ENCODE assay signal across 15 cellular contexts in the genomic region with DNA sequence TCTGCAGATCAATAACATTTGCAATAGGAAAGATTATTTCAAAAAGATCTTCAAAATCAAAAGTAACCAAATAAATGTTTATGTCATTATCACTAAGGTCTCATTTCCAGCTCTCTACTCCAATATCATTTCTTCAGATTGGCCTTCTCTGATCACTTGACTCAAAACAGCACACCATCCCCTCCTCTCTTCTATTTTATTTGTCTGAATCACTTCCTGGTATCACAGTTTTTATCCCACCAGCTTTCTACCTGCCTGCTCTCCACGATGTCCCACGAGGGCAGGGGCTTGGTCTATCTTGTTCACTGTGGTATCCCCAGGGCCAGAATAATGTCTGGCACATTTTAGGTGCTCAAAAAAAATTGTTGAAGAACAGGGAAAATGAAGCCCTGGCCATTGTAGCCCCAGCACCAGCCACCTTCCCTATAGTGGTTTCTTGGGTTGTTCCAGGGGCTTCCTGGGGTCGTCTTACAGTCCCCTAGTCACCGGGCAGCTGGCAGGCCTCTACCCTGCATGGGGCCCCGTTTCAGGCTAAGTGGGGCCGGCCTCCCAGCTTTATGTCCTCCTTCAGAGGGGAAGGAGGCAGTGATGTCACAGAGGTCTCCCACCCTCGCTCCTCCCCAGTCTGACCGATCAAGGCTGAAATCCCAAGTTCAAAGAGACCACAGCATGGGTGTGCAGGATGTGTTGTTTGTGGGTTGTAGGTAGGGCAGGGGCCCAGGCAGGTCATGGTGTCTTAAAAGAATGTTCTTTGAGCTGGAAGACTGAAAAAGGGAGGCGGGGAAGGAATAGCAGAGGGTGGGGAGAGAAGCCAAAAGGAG. TPM values are rescaled to one million over a fixed set of nuclear protein-coding genes. Genes with fewer than 3 reads are reported as not detected.
DNase-seq lines count a peak whose midpoint lies in the region; ATAC-seq and TF ChIP-seq lines count a peak whose summit lies in the region.
"Had no signal": no experiment of that assay in that cellular context is flagged by ENCODE, and none has a peak within 500 bp of the region (broad histone marks: within the 10 kb centered on the region; RNA-seq: fewer than 3 reads in every experiment).

No MANE protein-coding gene starts in this region.

- 51% methylated on average over 9 of the region's 9 CpGs for WGBS in suprapubic skin

- TF ChIP-seq CTCF in suprapubic skin (IDR thresholded peaks at IDR 0.05), result no peak

- CTCF ChIA-PET in activated naive CD4-positive, alpha-beta T cell treated with anti-CD3 and anti-CD28 coated beads for 36 hours (lab: Charles Lee), result interaction anchor here (0.6 kb wide), 1 partner anchor 87 kb away, joined by 3 read pairs; no protein-coding TSS in a partner anchor

- no peaks in the 10 kb centered on the region for H3K4me1 ChIP-seq in suprapubic skin
- H3K4me1 ChIP-seq: breast epithelium, pancreas, upper lobe of left lung had no signal

- H3K9me3 ChIP-seq in suprapubic skin, result no peaks in the 10 kb centered on the region
- H3K9me3 ChIP-seq: breast epithelium, pancreas, upper lobe of left lung had no signal

- ATAC-seq in HG03354 (IDR thresholded peaks at IDR 0.05; ENCODE audit: poor library complexity, severe bottlenecking, unreplicated experiment), result no peak
- no peak for ATAC-seq in GM19035 (IDR thresholded peaks at IDR 0.05; ENCODE audit: unreplicated experiment)
- ATAC-seq: K562, Right ventricle myocardium inferior had no signal

- H3K27ac ChIP-seq in suprapubic skin, result no peak overlapping the region
- H3K27ac ChIP-seq: breast epithelium, pancreas, upper lobe of left lung had no signal

- H3K27me3 ChIP-seq in suprapubic skin, result peaks cover 26% of the 10 kb centered on the region
- H3K27me3 ChIP-seq: breast epithelium, pancreas, upper lobe of left lung had no signal

- peaks cover 6% of the 10 kb centered on the region for H3K27me3 Mint-ChIP-seq in activated naive CD4-positive, alpha-beta T cell treated with anti-CD3 and anti-CD28 coated beads for 36 hours (ENCODE audit: low read depth)
- peaks cover 53% of the 10 kb centered on the region for H3K27me3 Mint-ChIP-seq in activated T-cell treated with anti-CD3 and anti-CD28 coated beads, Interleukin-2, amount 50 U/mL, for 24 hours

- no peaks in the 10 kb centered on the region for H3K9me3 Mint-ChIP-seq in activated naive CD4-positive, alpha-beta T cell treated with anti-CD3 and anti-CD28 coated beads for 36 hours
- H3K9me3 Mint-ChIP-seq in activated T-cell treated with anti-CD3 and anti-CD28 coated beads, Interleukin-2, amount 50 U/mL, for 24 hours, result no peaks in the 10 kb centered on the region

- no peak overlapping the region for H3K4me3 ChIP-seq in suprapubic skin
- H3K4me3 ChIP-seq: breast epithelium, K562, pancreas, upper lobe of left lung had no signal

- peaks cover 39% of the 10 kb centered on the region for H3K4me1 Mint-ChIP-seq in activated naive CD4-positive, alpha-beta T cell treated with anti-CD3 and anti-CD28 coated beads for 36 hours (ENCODE audit: low read depth)
- H3K4me1 Mint-ChIP-seq in activated T-cell treated with anti-CD3 and anti-CD28 coated beads, Interleukin-2, amount 50 U/mL, for 24 hours (ENCODE audit: low read depth), result peaks cover 40% of the 10 kb centered on the region

- no peak for TF ChIP-seq POLR2A in suprapubic skin (IDR thresholded peaks at IDR 0.05)

- H3K36me3 Mint-ChIP-seq in activated naive CD4-positive, alpha-beta T cell treated with anti-CD3 and anti-CD28 coated beads for 36 hours (ENCODE audit: low read depth), result no peaks in the 10 kb centered on the region
- no peaks in the 10 kb centered on the region for H3K36me3 Mint-ChIP-seq in activated T-cell treated with anti-CD3 and anti-CD28 coated beads, Interleukin-2, amount 50 U/mL, for 24 hours (ENCODE audit: low read depth)

- no peak for TF ChIP-seq EP300 in suprapubic skin (IDR thresholded peaks at IDR 0.05)

- intact Hi-C loops in activated naive CD4-positive, alpha-beta T cell treated with anti-CD3 and anti-CD28 coated beads for 36 hours (cut with micrococcal nuclease), result no loop called here

- DNase-seq in activated naive CD4-positive, alpha-beta T cell treated with anti-CD3 and anti-CD28 coated beads for 36 hours, result peak; percentile 54
- no peak for DNase-seq in activated naive CD4-positive, alpha-beta T cell treated with anti-CD3 and anti-CD28 coated beads, Interleukin-2, amount 50 U/mL, for 16 hours
- DNase-seq in activated T-cell treated with anti-CD3 and anti-CD28 coated beads, Interleukin-2, amount 50 U/mL, for 24 hours, result peak; percentile 31
- DNase-seq in kidney glomerular epithelial cell (lab: John Stamatoyannopoulos, UW) (peak; percentile 13), suprapubic skin (ENCODE audit: low spot score in 2 of 2) (peak; percentile 33 to 54), ecto neural progenitor cell (ENCODE audit: low spot score) (no peak)
- DNase-seq: NCI-H2081 treated with DMSO at 0.1 percent for 48 hours had no signal

- H3K36me3 ChIP-seq in suprapubic skin, result no peaks in the 10 kb centered on the region
- H3K36me3 ChIP-seq: breast epithelium, pancreas, upper lobe of left lung had no signal

- H3K4me3 Mint-ChIP-seq in activated naive CD4-positive, alpha-beta T cell treated with anti-CD3 and anti-CD28 coated beads for 36 hours, result no peak overlapping the region
- H3K4me3 Mint-ChIP-seq in activated T-cell treated with anti-CD3 and anti-CD28 coated beads, Interleukin-2, amount 50 U/mL, for 24 hours, result peak overlapping the region; percentile 8

- no peak overlapping the region for H3K27ac Mint-ChIP-seq in activated naive CD4-positive, alpha-beta T cell treated with anti-CD3 and anti-CD28 coated beads for 36 hours
- no peak overlapping the region for H3K27ac Mint-ChIP-seq in activated T-cell treated with anti-CD3 and anti-CD28 coated beads, Interleukin-2, amount 50 U/mL, for 24 hours

RNA-seq across cellular contexts. Expression of a gene that starts 3.5 kb away (rescaled TPM):
- not detected for total RNA-seq in activated naive CD4-positive, alpha-beta T cell treated with anti-CD3 and anti-CD28 coated beads for 36 hours
- total RNA-seq in suprapubic skin, result 10 to 100 TPM in 1 of 4 donors, 1 to 10 TPM in 3; 4.0 to 57.3 (median 9.1) TPM
- total RNA-seq: fibroblast of lung, K562, pancreas, Right ventricle myocardium inferior, upper lobe of left lung had no signal

RNA-seq across cellular contexts. Expression of a gene that starts 47.5 kb away (rescaled TPM):
- not detected for total RNA-seq in activated naive CD4-positive, alpha-beta T cell treated with anti-CD3 and anti-CD28 coated beads for 36 hours
- total RNA-seq in suprapubic skin, result 10 to 100 TPM in 1 of 4 donors, 1 to 10 TPM in 2, not detected in 1; 2.4 to 11.2 (median 2.7) TPM
- total RNA-seq: breast epithelium, fibroblast of lung, K562, pancreas, Right ventricle myocardium inferior, upper lobe of left lung had no signal

Comparison
In these comparisons a context has a peak if more than half of its experiments do, and no peak if none do; other contexts are left out.
1. DNase-seq: peak in activated naive CD4-positive, alpha-beta T cell treated with anti-CD3 and anti-CD28 coated beads for 36 hours (single experiment), activated T-cell treated with anti-CD3 and anti-CD28 coated beads, Interleukin-2, amount 50 U/mL, for 24 hours (single experiment), kidney glomerular epithelial cell (single experiment) and suprapubic skin (2 of 2); none in activated naive CD4-positive, alpha-beta T cell treated with anti-CD3 and anti-CD28 coated beads, Interleukin-2, amount 50 U/mL, for 16 hours (single experiment) and ecto neural progenitor cell (single experiment).
2. RNA of a gene that starts 3.5 kb away (total RNA-seq): 4.0 to 57.3 TPM in suprapubic skin; not detected in activated naive CD4-positive, alpha-beta T cell treated with anti-CD3 and anti-CD28 coated beads for 36 hours; every median in the first group is over 4 times any median in the second.